ENCODE assay signal across 11 cellular contexts in the genomic region with DNA sequence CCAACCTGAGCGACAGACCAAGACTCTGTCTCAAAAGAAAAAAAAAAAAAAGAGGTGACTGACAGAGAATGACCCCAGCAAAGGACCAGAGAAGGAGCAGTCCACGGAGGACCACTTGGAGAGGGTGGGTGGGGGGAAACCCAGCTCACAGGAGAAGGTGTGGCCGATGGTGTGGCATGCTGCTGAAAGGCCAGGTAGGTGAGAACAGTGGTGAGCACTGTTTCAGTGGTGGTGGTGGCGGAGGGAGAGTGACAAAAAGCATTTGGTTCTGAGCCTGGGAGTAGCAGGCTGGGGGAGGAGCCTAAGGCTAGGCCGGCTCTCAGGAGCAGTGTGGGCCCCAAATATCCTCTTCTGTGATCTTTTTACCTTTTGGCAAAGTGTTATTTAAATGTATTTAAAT.
DNase-seq lines count a peak whose midpoint lies in the region; TF ChIP-seq lines count a peak whose summit lies in the region.
"Had no signal": no experiment of that assay in that cellular context is flagged by ENCODE, and none has a peak within 500 bp of the region (broad histone marks: within the 10 kb centered on the region; RNA-seq: fewer than 3 reads in every experiment).

No MANE protein-coding gene starts in this region.

- H3K27me3 Mint-ChIP-seq in type B pancreatic cell: no peaks in the 10 kb centered on the region

- TF ChIP-seq CTCF in VCaP (conservative IDR thresholded peaks at IDR 0.05) (no peak), type B pancreatic cell (conservative IDR thresholded peaks at IDR 0.05) (no peak)

- WGBS in mesenchymal stem cell: 84% methylated on average over 4 of the region's 5 CpGs

- no peak overlapping the region for H3K4me3 ChIP-seq in mesenchymal stem cell (ENCODE audit: insufficient read depth in 1 of 2, low read depth in 1 of 2, low read length in 2 of 2)
- H3K4me3 ChIP-seq: colonic mucosa had no signal

- H3K27ac ChIP-seq in VCaP: peak overlapping the region; percentile 19; the same call in 1 of the 2 replicates
- H3K27ac ChIP-seq in mesenchymal stem cell (ENCODE audit: low read length, poor library complexity, severe bottlenecking): no peak overlapping the region

- H2BK120ac ChIP-seq in mesenchymal stem cell (ENCODE audit: low read depth, low read length): peak overlapping the region; percentile 57

- H2AFZ ChIP-seq in mesenchymal stem cell (ENCODE audit: low read depth, low read length): no peak overlapping the region

- H2BK12ac ChIP-seq in mesenchymal stem cell (ENCODE audit: low read length in 2 of 2): peak overlapping the region; percentile 84 to 96

- H3K14ac ChIP-seq in mesenchymal stem cell (ENCODE audit: low read length in 2 of 2): no peak overlapping the region

- peak overlapping the region; percentile 50 for H2AK5ac ChIP-seq in mesenchymal stem cell (ENCODE audit: low read length, severe bottlenecking)

- no peak overlapping the region for H2BK5ac ChIP-seq in mesenchymal stem cell (ENCODE audit: low read depth, low read length, poor library complexity, severe bottlenecking)

- peak overlapping the region; percentile 93 for H4K91ac ChIP-seq in mesenchymal stem cell (ENCODE audit: low read length)

- H3K9me3 ChIP-seq in mesenchymal stem cell (ENCODE audit: control insufficient read depth, low read length): no peaks in the 10 kb centered on the region
- H3K9me3 ChIP-seq: colonic mucosa had no signal

- no peaks in the 10 kb centered on the region for H3K9me3 Mint-ChIP-seq in type B pancreatic cell

- H3K4me1 ChIP-seq in mesenchymal stem cell (ENCODE audit: control insufficient read depth, insufficient read depth, low read depth, low read length): peaks cover 35% of the 10 kb centered on the region

- peak overlapping the region; percentile 66 for H4K8ac ChIP-seq in mesenchymal stem cell (ENCODE audit: low read length)

- no peaks in the 10 kb centered on the region for H3K27me3 ChIP-seq in mesenchymal stem cell (ENCODE audit: control insufficient read depth in 1 of 2, insufficient read depth in 1 of 2, low read length in 2 of 2)
- H3K27me3 ChIP-seq: colonic mucosa had no signal

- H3K18ac ChIP-seq in mesenchymal stem cell (ENCODE audit: low read depth in 1 of 2, low read length in 2 of 2): peak overlapping the region in 1 of 2 experiments; percentile 46

- peak; percentile 58 for DNase-seq in stimulated activated CD4-positive, alpha-beta T cell treated with anti-CD3 and anti-CD28 coated beads, Interleukin-1b, Interleukin-23, amount 100 ng/mL, for 48 hours
- no peak for DNase-seq in stimulated activated CD4-positive, alpha-beta T cell treated with anti-CD3 and anti-CD28 coated beads, Interleukin-12 subunit alpha, Interleukin-12 subunit beta, amount 100 ng/mL, for 4 hours
- DNase-seq in mesenchymal stem cell (no peak), type B pancreatic cell (ENCODE audit: extremely low spot score, unreplicated experiment) (no peak), HuH-7 (ENCODE audit: low spot score) (no peak), amygdala (lab: John Stamatoyannopoulos, UW) (no peak), NCI-H345 (lab: John Stamatoyannopoulos, UW) (no peak)
- DNase-seq: C1 segment of cervical spinal cord, SHP77 treated with DMSO at 0.1 percent for 48 hours had no signal

- no peaks in the 10 kb centered on the region for H3K36me3 Mint-ChIP-seq in type B pancreatic cell

- no peak overlapping the region for H3K4me3 Mint-ChIP-seq in type B pancreatic cell

- peak overlapping the region in 1 of 2 experiments; percentile 57 for H3K23ac ChIP-seq in mesenchymal stem cell (ENCODE audit: low read length in 2 of 2)

- H3K27ac Mint-ChIP-seq in type B pancreatic cell: peak overlapping the region; percentile 80

- H3K4me2 ChIP-seq in mesenchymal stem cell (ENCODE audit: low read length, poor library complexity, severe bottlenecking): no peak overlapping the region

- no peak overlapping the region for H2BK15ac ChIP-seq in mesenchymal stem cell (ENCODE audit: low read depth, poor library complexity, severe bottlenecking)

- H3K4ac ChIP-seq in mesenchymal stem cell (ENCODE audit: low read depth in 1 of 2, low read length in 2 of 2): no peak overlapping the region

- no peak overlapping the region for H3K9ac ChIP-seq in mesenchymal stem cell (ENCODE audit: low read length)

- H3K4me1 Mint-ChIP-seq in type B pancreatic cell (ENCODE audit: unreplicated experiment): peaks cover 49% of the 10 kb centered on the region

- H3K36me3 ChIP-seq in mesenchymal stem cell (ENCODE audit: control insufficient read depth in 1 of 2, insufficient read depth in 2 of 2, low read depth in 1 of 2, low read length in 2 of 2): peaks cover 0 to 14% of the 10 kb centered on the region in 2 experiments
- H3K36me3 ChIP-seq: colonic mucosa had no signal

- peaks cover 16% of the 10 kb centered on the region for H3K79me1 ChIP-seq in mesenchymal stem cell (replicated peaks; ENCODE audit: low read length, poor library complexity, severe bottlenecking)
